ENCODE assay signal across 29 cellular contexts in genomic region chr7:12917801-12918200, GRCh38.
"Had no signal": no experiment of that assay in that cellular context is flagged by ENCODE, and none has a peak within 500 bp of the region (broad histone marks: within the 10 kb centered on the region; RNA-seq: fewer than 3 reads in every experiment).

No MANE protein-coding gene starts in this region.

- ATAC-seq: effector memory CD8-positive, alpha-beta T cell; esophagus mucosa; foreskin keratinocyte; gastrocnemius medialis; gastroesophageal sphincter; heart left ventricle; heart right ventricle had no signal

- H3K9me3 ChIP-seq: colonic mucosa, esophagus muscularis mucosa, gastrocnemius medialis, gastroesophageal sphincter, heart left ventricle, heart right ventricle had no signal

- H3K27ac ChIP-seq: colonic mucosa, coronary artery, dorsolateral prefrontal cortex, epithelial cell of prostate, esophagus muscularis mucosa, esophagus squamous epithelium, foreskin keratinocyte, gastrocnemius medialis, gastroesophageal sphincter, heart left ventricle, heart right ventricle, hepatocyte had no signal

- H3K27me3 Mint-ChIP-seq: dendritic cell treated with granulocyte-macrophage colony-stimulating factor and Interleukin-4, amounts not matched to agents 40 ng/mL and 50 ng/mL, for 4 days had no signal

- H3K27me3 ChIP-seq: colonic mucosa, dorsolateral prefrontal cortex, esophagus muscularis mucosa, esophagus squamous epithelium, foreskin keratinocyte, gastrocnemius medialis, gastroesophageal sphincter, heart left ventricle, heart right ventricle, hepatocyte had no signal

- H3K4me1 Mint-ChIP-seq: endodermal cell had no signal

- FAIRE-seq: endometrium, endothelial cell of umbilical vein, frontal cortex had no signal

- H3K4me2 ChIP-seq: hepatocyte had no signal

- DNase-seq: colonic mucosa; cortex of kidney; dermis blood vessel endothelial cell; dorsolateral prefrontal cortex; effector CD4-positive, alpha-beta T cell; effector CD8-positive, alpha-beta T cell; effector memory CD4-positive, alpha-beta T cell; effector memory CD8-positive, alpha-beta T cell; endodermal cell; erythroblast; esophagus squamous epithelium; foreskin fibroblast; foreskin keratinocyte; foreskin melanocyte; gastrocnemius medialis; glutamatergic neuron; head of caudate nucleus; heart left ventricle; heart right ventricle had no signal

- H3K4me3 Mint-ChIP-seq: dendritic cell treated with granulocyte-macrophage colony-stimulating factor and Interleukin-4, amounts not matched to agents 40 ng/mL and 50 ng/mL, for 4 days; effector memory CD8-positive, alpha-beta T cell; endodermal cell had no signal

- H2AFZ ChIP-seq: hepatocyte had no signal

- H3K79me2 ChIP-seq: hepatocyte had no signal

- H3K27ac Mint-ChIP-seq: dendritic cell treated with granulocyte-macrophage colony-stimulating factor and Interleukin-4, amounts not matched to agents 40 ng/mL and 50 ng/mL, for 4 days; effector memory CD8-positive, alpha-beta T cell; endodermal cell had no signal

- H3K4me1 ChIP-seq: colonic mucosa, foreskin keratinocyte, gastrocnemius medialis had no signal

- H3K36me3 ChIP-seq: colonic mucosa, esophagus muscularis mucosa, esophagus squamous epithelium, gastrocnemius medialis, gastroesophageal sphincter, heart left ventricle, heart right ventricle had no signal

- H3K4me3 ChIP-seq: colonic mucosa, coronary artery, dorsolateral prefrontal cortex, esophagus muscularis mucosa, esophagus squamous epithelium, gastrocnemius medialis, gastroesophageal sphincter, heart left ventricle, heart right ventricle, hepatocyte had no signal

- H3K9me3 Mint-ChIP-seq: effector memory CD8-positive, alpha-beta T cell had no signal
